Comparison of ENCODE assay signal across 18 cellular contexts in genomic region chr7:36565792-36566356, GRCh38.
DNase-seq lines count a peak whose midpoint lies in the region; ATAC-seq and TF ChIP-seq lines count a peak whose summit lies in the region.
"Had no signal": no experiment of that assay in that cellular context is flagged by ENCODE, and none has a peak within 500 bp of the region (broad histone marks: within the 10 kb centered on the region; RNA-seq: fewer than 3 reads in every experiment).

No MANE protein-coding gene starts in this region.

- intact Hi-C loops in body of pancreas (cut with DNase I): no loop called here

- 21 to 25% methylated on average over 5 of the region's 5 CpGs for WGBS in body of pancreas, 2 donors

- H3K4me3 ChIP-seq in body of pancreas: no peak overlapping the region
- no peak overlapping the region for H3K4me3 ChIP-seq in GM23338
- H3K4me3 ChIP-seq: prostate gland had no signal

- TF ChIP-seq CTCF in body of pancreas (IDR thresholded peaks at IDR 0.05) (no peak), GM23338 (conservative IDR thresholded peaks at IDR 0.05; ENCODE audit: low read depth in 2 of 2) (no peak)

- no peaks in the 10 kb centered on the region for H3K79me2 ChIP-seq in GM23338 (replicated peaks; ENCODE audit: insufficient read depth)

- no peak overlapping the region for H3K27ac Mint-ChIP-seq in GM23338
- H3K27ac Mint-ChIP-seq: IgD-negative memory B cell, nephron progenitor cell had no signal

- H3K4me1 ChIP-seq in body of pancreas (peaks cover 41% of the 10 kb centered on the region), GM23338 (ENCODE audit: insufficient read depth) (peaks cover 21% of the 10 kb centered on the region)
- H3K4me1 ChIP-seq: prostate gland had no signal

- TF ChIP-seq POLR2A in body of pancreas (IDR thresholded peaks at IDR 0.05): no peak

- H3K36me3 ChIP-seq in body of pancreas (replicated peaks in 1 of 2; ENCODE audit: insufficient read depth in 1 of 2, low read depth in 2 of 2) (no peaks in the 10 kb centered on the region), GM23338 (ENCODE audit: insufficient read depth) (no peaks in the 10 kb centered on the region)
- H3K36me3 ChIP-seq: prostate gland had no signal

- H3K27me3 ChIP-seq in body of pancreas (no peaks in the 10 kb centered on the region), GM23338 (ENCODE audit: insufficient read depth) (no peaks in the 10 kb centered on the region)

- peaks cover 3% of the 10 kb centered on the region; the same call in 2 of the 3 replicates for H3K36me3 Mint-ChIP-seq in GM23338 (ENCODE audit: low read depth)
- H3K36me3 Mint-ChIP-seq: IgD-negative memory B cell had no signal

- peak; percentile 69 for DNase-seq in CD1c-positive myeloid dendritic cell (ENCODE audit: extremely low spot score)
- DNase-seq in GF-D8 (lab: John Stamatoyannopoulos, UW): peak; percentile 28
- no peak for DNase-seq in body of pancreas
- DNase-seq in iris pigment epithelial cell (ENCODE audit: low read depth): peak; percentile 63
- no peak for DNase-seq in SHP77 treated with DMSO at 0.1 percent for 48 hours (lab: John Stamatoyannopoulos, UW)
- no peak for DNase-seq in GM23338 (ENCODE audit: low spot score)
- no peak for DNase-seq in cortex of kidney (lab: John Stamatoyannopoulos, UW)
- DNase-seq in substantia nigra (lab: John Stamatoyannopoulos, UW): no peak
- DNase-seq: activated naive CD4-positive, alpha-beta T cell; Calu3; H9; head of caudate nucleus; NCI-H526; nephron progenitor cell had no signal

- H3K9me3 ChIP-seq in body of pancreas: no peaks in the 10 kb centered on the region
- H3K9me3 ChIP-seq: prostate gland had no signal

- H3K4me2 ChIP-seq in GM23338: no peak overlapping the region

- no peaks in the 10 kb centered on the region for H3F3A ChIP-seq in GM23338 (replicated peaks; ENCODE audit: low read depth)

- H4K20me1 ChIP-seq in GM23338 (replicated peaks; ENCODE audit: insufficient read depth): no peaks in the 10 kb centered on the region

- H3K9me2 ChIP-seq in GM23338 (ENCODE audit: insufficient read depth): no peaks in the 10 kb centered on the region

- H3K27ac ChIP-seq in body of pancreas: peak overlapping the region in 3 of 4 donors; percentile 16 to 50 (median 49)
- H3K27ac ChIP-seq in GM23338 (ENCODE audit: low read depth): no peak overlapping the region
- H3K27ac ChIP-seq in substantia nigra (ENCODE audit: low read depth, low read length, poor library complexity, severe bottlenecking): no peak overlapping the region
- H3K27ac ChIP-seq: prostate gland had no signal

- peaks cover 31% of the 10 kb centered on the region for H3K4me1 Mint-ChIP-seq in GM23338
- H3K4me1 Mint-ChIP-seq: IgD-negative memory B cell, nephron progenitor cell had no signal

- H3K4me3 Mint-ChIP-seq in GM23338: no peak overlapping the region
- H3K4me3 Mint-ChIP-seq: H9, IgD-negative memory B cell, nephron progenitor cell had no signal

- peak; percentile 90 for ATAC-seq in body of pancreas
- ATAC-seq in GM23338: no peak
- ATAC-seq: esophagus mucosa, Panc1 had no signal

- H3K27me3 Mint-ChIP-seq in GM23338 (ENCODE audit: insufficient read depth, low read depth, poor library complexity): peaks cover 2% of the 10 kb centered on the region

- H2AFZ ChIP-seq in GM23338: no peak overlapping the region

- H3K9me3 Mint-ChIP-seq in GM23338: peaks cover 17% of the 10 kb centered on the region
- H3K9me3 Mint-ChIP-seq: IgD-negative memory B cell, nephron progenitor cell had no signal

TF ChIP-seq in GM23338, 12 proteins besides CTCF, POLR2A, EP300 and RAD21:
- no peak for TF ChIP-seq STAT1 (IDR thresholded peaks at IDR 0.05; ENCODE audit: unreplicated experiment)

Comparison
In these comparisons a context has a peak if more than half of its experiments do, and no peak if none do; other contexts are left out.
1. DNase-seq: peak in CD1c-positive myeloid dendritic cell (single experiment), GF-D8 (single experiment) and iris pigment epithelial cell (single experiment); none in body of pancreas (0 of 4), SHP77 treated with DMSO at 0.1 percent for 48 hours (single experiment), GM23338 (single experiment), cortex of kidney (single experiment) and substantia nigra (0 of 49).
2. H3K27ac ChIP-seq: peak in body of pancreas (3 of 4); none in GM23338 (single experiment) and substantia nigra (single experiment).